25 cellular contexts compared by ENCODE assay signal in the genomic region with DNA sequence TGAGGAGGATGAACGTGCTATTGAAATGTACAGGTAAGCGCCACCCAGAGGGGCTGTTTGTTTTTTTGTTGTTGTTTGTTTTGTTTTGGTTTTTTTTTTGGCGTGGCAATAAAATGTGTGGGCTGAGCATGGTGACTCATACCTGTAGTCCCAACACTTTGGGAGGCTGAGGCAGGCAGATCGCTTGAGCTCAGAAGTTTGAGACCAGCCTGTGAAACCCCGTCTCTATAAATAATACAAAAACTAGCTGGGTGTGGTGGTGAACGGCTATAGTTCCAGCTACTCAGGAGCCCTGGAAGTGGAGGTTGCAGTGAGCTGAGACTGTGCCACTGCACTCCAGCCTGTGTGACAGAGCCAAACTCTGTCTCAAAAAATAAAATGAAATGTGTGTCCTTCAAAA. TPM values are rescaled to one million over a fixed set of nuclear protein-coding genes. Genes with fewer than 3 reads are reported as not detected.
A peak's percentile ranks its signal among the peaks of the same experiment; 100 is the strongest.
DNase-seq lines count a peak whose midpoint lies in the region; ATAC-seq and FAIRE-seq lines count a peak whose summit lies in the region.
"Had no signal": no experiment of that assay in that cellular context is flagged by ENCODE, and none has a peak within 500 bp of the region (broad histone marks: within the 10 kb centered on the region; RNA-seq: fewer than 3 reads in every experiment).

No MANE protein-coding gene starts in this region.

- no peak overlapping the region for H3K4me3 Mint-ChIP-seq in central memory CD8-positive, alpha-beta T cell
- H3K4me3 Mint-ChIP-seq: stimulated activated naive CD8-positive, alpha-beta T cell treated with anti-CD3 and anti-CD28 coated beads, Interleukin-15, amount 100 ng/mL, for 72 hours had no signal

- peaks cover 22% of the 10 kb centered on the region for H3K4me1 Mint-ChIP-seq in central memory CD8-positive, alpha-beta T cell

- peak; percentile 21 for FAIRE-seq in GM18507 (lab: Jason Lieb, UNC)
- FAIRE-seq: endometrium, HTR-8/SVneo, K562, TTC549 had no signal

- H3K27ac Mint-ChIP-seq in central memory CD8-positive, alpha-beta T cell (ENCODE audit: low read depth) = peak overlapping the region; percentile 50

- no peaks in the 10 kb centered on the region for H3K27me3 Mint-ChIP-seq in central memory CD8-positive, alpha-beta T cell
- H3K27me3 Mint-ChIP-seq: naive B cell; stimulated activated naive CD8-positive, alpha-beta T cell treated with anti-CD3 and anti-CD28 coated beads, Interleukin-15, amount 100 ng/mL, for 72 hours had no signal

- peak; percentile 54 for ATAC-seq in GM21529 (IDR thresholded peaks at IDR 0.05; ENCODE audit: unreplicated experiment)
- peak; percentile 35 for ATAC-seq in HG03520 (IDR thresholded peaks at IDR 0.05; ENCODE audit: unreplicated experiment)
- ATAC-seq in central memory CD8-positive, alpha-beta T cell (replicated peaks; ENCODE audit: extremely low read depth, poor library complexity, severe bottlenecking) = no peak
- ATAC-seq in HG03108 (IDR thresholded peaks at IDR 0.05; ENCODE audit: unreplicated experiment) = no peak
- no peak for ATAC-seq in esophagus mucosa
- ATAC-seq: activated CD4-positive, CD25-positive, alpha-beta regulatory T cell treated with anti-CD3 and anti-CD28 coated beads, Interleukin-2, amount 50 U/mL, for 24 hours; gastroesophageal sphincter; K562; left lung; stimulated activated naive CD8-positive, alpha-beta T cell treated with anti-CD3 and anti-CD28 coated beads, Interleukin-15, amount 100 ng/mL, for 72 hours had no signal

- H3K9me3 Mint-ChIP-seq in central memory CD8-positive, alpha-beta T cell = no peaks in the 10 kb centered on the region
- H3K9me3 Mint-ChIP-seq: naive B cell; stimulated activated naive CD8-positive, alpha-beta T cell treated with anti-CD3 and anti-CD28 coated beads, Interleukin-15, amount 100 ng/mL, for 72 hours had no signal

- H3K36me3 Mint-ChIP-seq in central memory CD8-positive, alpha-beta T cell (ENCODE audit: insufficient read depth) = peaks cover 46% of the 10 kb centered on the region

- DNase-seq in GM18507 (ENCODE audit: extremely low spot score, insufficient read length, low read depth) (no peak), middle frontal gyrus (ENCODE audit: extremely low spot score, low spot score) (no peak)
- DNase-seq in central memory CD8-positive, alpha-beta T cell (ENCODE audit: low spot score in 2 of 2) = no peak
- DNase-seq: activated gamma-delta T cell; C1 segment of cervical spinal cord; DMS79 treated with DMSO at 0.1 percent for 48 hours; GF-D8; left lung; naive B cell; NCI-H1105 treated with DMSO at 0.1 percent for 48 hours; NCI-H2081; NCI-H226; NCI-H69; stimulated activated naive CD8-positive, alpha-beta T cell treated with anti-CD3 and anti-CD28 coated beads, Interleukin-15, amount 100 ng/mL, for 72 hours; uterus had no signal

RNA-seq across cellular contexts. Expression of gene PDCL3, which starts 6.2 kb away (rescaled TPM):
- total RNA-seq in esophagus mucosa = 24.4 TPM

Comparison
In these comparisons a context has a peak if more than half of its experiments do, and no peak if none do; other contexts are left out.
1. ATAC-seq: peak in GM21529 (single experiment) and HG03520 (single experiment); none in central memory CD8-positive, alpha-beta T cell (single experiment), HG03108 (single experiment) and esophagus mucosa (single experiment).